In the genomic region with DNA sequence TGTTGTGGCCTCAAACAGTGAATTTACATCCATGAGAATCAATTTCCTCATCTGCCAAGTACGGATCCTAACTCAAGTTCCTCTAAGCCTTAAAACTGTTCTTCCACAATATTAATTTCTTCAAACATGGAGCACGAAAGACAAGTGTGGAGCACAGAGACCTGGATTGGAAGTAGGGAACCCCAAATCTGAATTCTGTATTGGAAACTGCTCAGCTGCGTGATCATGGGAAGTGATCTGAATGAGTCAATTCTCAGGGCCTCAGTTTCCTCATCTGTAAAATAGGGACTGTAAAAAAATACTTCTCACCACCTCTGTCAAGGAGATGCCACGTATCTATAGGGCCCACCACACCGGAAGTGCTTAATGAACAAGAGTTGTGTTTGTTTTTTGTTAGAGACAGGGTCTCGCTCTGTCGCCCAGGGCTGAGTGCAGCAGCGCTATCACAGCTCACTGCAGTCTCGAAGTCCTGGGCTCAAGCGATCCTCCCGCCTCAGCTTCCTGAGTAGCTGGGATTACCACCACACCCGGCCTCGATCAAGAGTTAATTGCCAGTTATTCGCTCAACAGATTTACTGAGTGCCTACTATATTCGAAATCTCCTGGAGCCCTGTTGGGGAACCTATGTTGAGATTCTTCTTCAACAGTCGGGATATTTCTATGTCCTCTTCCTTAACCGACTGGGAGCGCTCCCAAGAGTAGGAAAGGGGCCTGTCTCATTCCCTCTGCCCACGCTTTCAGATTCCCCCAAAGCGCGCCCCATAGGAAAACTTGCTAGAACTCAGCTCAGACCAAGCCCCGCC, we compare ENCODE assay signal across 1 cellular context.
TF ChIP-seq lines count a peak whose summit lies in the region.

No MANE protein-coding gene starts in this region.

TF ChIP-seq in H1, 55 proteins besides CTCF, POLR2A, EP300 and RAD21:
- TF ChIP-seq CHD2 (IDR thresholded peaks at IDR 0.05; ENCODE audit: low read length), result no peak
- TF ChIP-seq TEAD4 (IDR thresholded peaks at IDR 0.05; ENCODE audit: low read depth, low read length), result no peak
- TF ChIP-seq EGR1 (IDR thresholded peaks at IDR 0.05; ENCODE audit: borderline replicate concordance, low read depth, low read length), result peak; percentile 74
- 0 out of 2 replicates have a peak, but pooled peaks have one; percentile 9 for TF ChIP-seq KDM1A (IDR thresholded peaks at IDR 0.05; ENCODE audit: borderline replicate concordance, low read length)
- TF ChIP-seq, protein P1, sequence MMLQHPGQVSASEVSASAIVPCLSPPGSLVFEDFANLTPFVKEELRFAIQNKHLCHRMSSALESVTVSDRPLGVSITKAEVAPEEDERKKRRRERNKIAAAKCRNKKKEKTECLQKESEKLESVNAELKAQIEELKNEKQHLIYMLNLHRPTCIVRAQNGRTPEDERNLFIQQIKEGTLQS (IDR thresholded peaks at IDR 0.05; ENCODE audit: insufficient read depth, low read depth, low read length), result 0 out of 2 replicates have a peak, but pooled peaks have one; percentile 35
